In the genomic region with DNA sequence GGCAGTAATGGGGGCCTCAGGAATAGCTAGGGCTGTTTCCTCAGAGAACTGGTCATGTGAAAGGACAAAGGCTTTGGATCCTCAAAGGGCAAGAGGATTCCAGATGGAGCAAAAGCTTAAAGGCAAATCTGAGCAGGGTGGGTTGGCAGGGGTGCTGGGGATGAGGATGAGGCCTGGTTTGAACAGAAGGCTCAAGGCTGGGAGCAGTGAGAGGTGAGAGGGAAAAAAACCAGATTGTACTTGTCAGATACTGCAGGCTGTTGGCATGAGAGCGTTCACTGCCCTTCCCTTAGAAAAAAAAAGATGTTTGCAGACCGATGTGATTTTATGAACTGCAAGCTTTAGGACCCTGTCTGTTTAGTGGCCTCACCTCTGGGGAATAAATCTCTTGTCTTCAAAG, we compare ENCODE assay signal across 12 cellular contexts.
"Had no signal": no experiment of that assay in that cellular context is flagged by ENCODE, and none has a peak within 500 bp of the region (broad histone marks: within the 10 kb centered on the region; RNA-seq: fewer than 3 reads in every experiment).

No MANE protein-coding gene starts in this region.

- H3K9me3 ChIP-seq: breast epithelium, gastrocnemius medialis, heart left ventricle, lower lobe of right lung, upper lobe of left lung had no signal

- H3K36me3 ChIP-seq: breast epithelium, gastrocnemius medialis, heart left ventricle, lower lobe of right lung, upper lobe of left lung had no signal

- DNase-seq: activated CD4-positive, alpha-beta T cell treated with anti-CD3 and anti-CD28 coated beads, Interleukin-2, amount 10 ng/mL, durations not matched to agents 7 days and 5 days; activated CD4-positive, CD25-positive, alpha-beta regulatory T cell; activated CD8-positive, alpha-beta memory T cell treated with anti-CD3 and anti-CD28 coated beads for 24 hours; anterior cingulate cortex; gastrocnemius medialis; heart left ventricle; lower lobe of right lung; naive thymus-derived CD4-positive, alpha-beta T cell; occipital lobe; stimulated activated naive CD8-positive, alpha-beta T cell treated with anti-CD3 and anti-CD28 coated beads, Interleukin-15, Interleukin-2, amounts not matched to agents 100 U/mL and 50 U/mL, for 24 hours; upper lobe of left lung had no signal

- H3K27ac ChIP-seq: breast epithelium, gastrocnemius medialis, heart left ventricle, lower lobe of right lung, upper lobe of left lung had no signal

- H3K27me3 ChIP-seq: gastrocnemius medialis, upper lobe of left lung had no signal

- H3K4me1 ChIP-seq: breast epithelium, upper lobe of left lung had no signal

- ATAC-seq: gastrocnemius medialis; lower lobe of right lung; naive thymus-derived CD4-positive, alpha-beta T cell; stimulated activated naive CD8-positive, alpha-beta T cell treated with anti-CD3 and anti-CD28 coated beads, Interleukin-15, Interleukin-2, amounts not matched to agents 100 U/mL and 50 U/mL, for 24 hours had no signal

- H3K4me3 ChIP-seq: breast epithelium, gastrocnemius medialis, heart left ventricle, lower lobe of right lung, upper lobe of left lung had no signal
